ENCODE assay signal across 10 cellular contexts in genomic region chr11:63542506-63542905, GRCh38. TPM values are rescaled to one million over a fixed set of nuclear protein-coding genes. Genes with fewer than 3 reads are reported as not detected.
DNase-seq lines count a peak whose midpoint lies in the region; ATAC-seq, FAIRE-seq and TF ChIP-seq lines count a peak whose summit lies in the region.
"Not testable (repeated sequence)": the region's sequence is repeated elsewhere in the genome, so short reads cannot be mapped to it uniquely, and the experiment has no call there.
"Had no signal": no experiment of that assay in that cellular context is flagged by ENCODE, and none has a peak within 500 bp of the region (broad histone marks: within the 10 kb centered on the region; RNA-seq: fewer than 3 reads in every experiment).

No MANE protein-coding gene starts in this region.

- H3K27ac ChIP-seq in CD4-positive, CD25-positive, alpha-beta regulatory T cell (ENCODE audit: insufficient read depth, low read length, poor library complexity, severe bottlenecking) = peak overlapping the region; percentile 0

- ATAC-seq in CD4-positive, CD25-positive, alpha-beta regulatory T cell (ENCODE audit: low read depth in 2 of 2); activated CD8-positive, alpha-beta T cell treated with anti-CD3 and anti-CD28 coated beads for 36 hours; memory B cell (ENCODE audit: low read depth): not testable (repeated sequence)
- peak; percentile 67 for ATAC-seq in omental fat pad (ENCODE audit: low FRiP score)

- H3K4me1 ChIP-seq in CD4-positive, CD25-positive, alpha-beta regulatory T cell (ENCODE audit: control insufficient read depth, insufficient read depth, low read length, poor library complexity, severe bottlenecking) = peaks cover 28% of the 10 kb centered on the region

- peaks cover 46% of the 10 kb centered on the region for H3K36me3 Mint-ChIP-seq in CD4-positive, CD25-positive, alpha-beta regulatory T cell
- H3K36me3 Mint-ChIP-seq in activated CD8-positive, alpha-beta T cell treated with anti-CD3 and anti-CD28 coated beads for 36 hours (ENCODE audit: low read depth); memory B cell: not testable (repeated sequence)

- peaks cover 49% of the 10 kb centered on the region for H3K36me3 ChIP-seq in CD4-positive, CD25-positive, alpha-beta regulatory T cell (ENCODE audit: control insufficient read depth, insufficient read depth, low read length)

- not testable (repeated sequence) for H3K27me3 ChIP-seq in CD4-positive, CD25-positive, alpha-beta regulatory T cell (ENCODE audit: control insufficient read depth, insufficient read depth, low read length)

- not testable (repeated sequence) for H3K4me3 ChIP-seq in CD4-positive, CD25-positive, alpha-beta regulatory T cell (ENCODE audit: low read depth, low read length)

- POLR2A ChIA-PET in activated CD8-positive, alpha-beta T cell treated with anti-CD3 and anti-CD28 coated beads for 36 hours (lab: Charles Lee) = interaction anchor here (2.8 kb wide), 1 partner anchor 9 kb away, joined by 13 read pairs; no protein-coding TSS in a partner anchor

- not testable (repeated sequence) for H3K9me3 Mint-ChIP-seq in CD4-positive, CD25-positive, alpha-beta regulatory T cell; activated CD8-positive, alpha-beta T cell treated with anti-CD3 and anti-CD28 coated beads for 36 hours; memory B cell

- not testable (repeated sequence) for H3K9me3 ChIP-seq in CD4-positive, CD25-positive, alpha-beta regulatory T cell (ENCODE audit: control insufficient read depth in 2 of 2, low read length in 2 of 2)

- CTCF ChIA-PET in activated CD8-positive, alpha-beta T cell treated with anti-CD3 and anti-CD28 coated beads for 36 hours (lab: Charles Lee) = interaction anchor here (2.7 kb wide), 1 partner anchor 63 kb away, joined by 12 read pairs; no protein-coding TSS in a partner anchor

- peak overlapping the region; percentile 5 to 89 (median 42) for H3K27ac Mint-ChIP-seq in CD4-positive, CD25-positive, alpha-beta regulatory T cell
- peak overlapping the region; percentile 25 for H3K27ac Mint-ChIP-seq in activated CD8-positive, alpha-beta T cell treated with anti-CD3 and anti-CD28 coated beads for 36 hours
- peak overlapping the region; percentile 5 for H3K27ac Mint-ChIP-seq in memory B cell

- H3K27me3 Mint-ChIP-seq in CD4-positive, CD25-positive, alpha-beta regulatory T cell; activated CD8-positive, alpha-beta T cell treated with anti-CD3 and anti-CD28 coated beads for 36 hours; memory B cell: not testable (repeated sequence)

- TF ChIP-seq POLR2A in GM12891 (IDR thresholded peaks at IDR 0.05; ENCODE audit: low read depth, low read length) = not testable (repeated sequence)

- intact Hi-C loops in activated CD8-positive, alpha-beta T cell treated with anti-CD3 and anti-CD28 coated beads for 36 hours (cut with micrococcal nuclease) = not testable (repeated sequence)

- not testable (repeated sequence) for TF ChIP-seq CTCF in activated CD8-positive, alpha-beta T cell treated with anti-CD3 and anti-CD28 coated beads for 36 hours (IDR thresholded peaks at IDR 0.05); omental fat pad (IDR thresholded peaks at IDR 0.05)

- DNase-seq in CD4-positive, CD25-positive, alpha-beta regulatory T cell; GM12891 (ENCODE audit: insufficient read length, low spot score); activated CD8-positive, alpha-beta T cell treated with anti-CD3 and anti-CD28 coated beads for 36 hours; memory B cell (ENCODE audit: low spot score in 2 of 2); omental fat pad (ENCODE audit: low spot score): not testable (repeated sequence)
- DNase-seq in amniotic epithelial cell (ENCODE audit: low read depth) (peak; percentile 82), fibroblast of peridontal ligament (ENCODE audit: extremely low read depth) (peak; percentile 24)

- FAIRE-seq in GM12891 (lab: Jason Lieb, UNC) = peak; percentile 13

- peaks cover 25 to 63% (median 35%) of the 10 kb centered on the region in 4 donors for H3K4me1 Mint-ChIP-seq in CD4-positive, CD25-positive, alpha-beta regulatory T cell
- H3K4me1 Mint-ChIP-seq in activated CD8-positive, alpha-beta T cell treated with anti-CD3 and anti-CD28 coated beads for 36 hours (ENCODE audit: low read depth) = peaks cover 37% of the 10 kb centered on the region
- peaks cover 22% of the 10 kb centered on the region for H3K4me1 Mint-ChIP-seq in memory B cell

- H3K4me3 Mint-ChIP-seq in CD4-positive, CD25-positive, alpha-beta regulatory T cell = peak overlapping the region in 3 of 4 donors; percentile 1 to 88 (median 45)
- H3K4me3 Mint-ChIP-seq in activated CD8-positive, alpha-beta T cell treated with anti-CD3 and anti-CD28 coated beads for 36 hours; memory B cell: not testable (repeated sequence)

RNA-seq across cellular contexts. Expression of gene PLAAT4, which starts 5.9 kb away (rescaled TPM):
- 118 TPM for total RNA-seq in CD4-positive, CD25-positive, alpha-beta regulatory T cell
- polyA plus RNA-seq in CD4-positive, CD25-positive, alpha-beta regulatory T cell = 100 to 1,000 TPM; 405 to 493 (median 439) TPM
- 16.0 TPM for polyA plus RNA-seq in GM12891 (2012; ENCODE audit: low read depth, missing spikeins)
- 10 to 100 TPM; 24.1 to 26.2 TPM for total RNA-seq in activated CD8-positive, alpha-beta T cell treated with anti-CD3 and anti-CD28 coated beads for 36 hours
- 10 to 100 TPM; 26.3 to 91.2 (median 32.6) TPM for total RNA-seq in omental fat pad

RNA-seq across cellular contexts. Expression of gene PLAAT2, which starts 20.7 kb away (rescaled TPM):
- total RNA-seq in CD4-positive, CD25-positive, alpha-beta regulatory T cell = not detected
- polyA plus RNA-seq in CD4-positive, CD25-positive, alpha-beta regulatory T cell = under 1 TPM in 2 of 4 donors, not detected in 2; 0.28 to 0.47 TPM
- 9.7 TPM for polyA plus RNA-seq in GM12891 (2012; ENCODE audit: low read depth, missing spikeins)
- total RNA-seq in activated CD8-positive, alpha-beta T cell treated with anti-CD3 and anti-CD28 coated beads for 36 hours = under 1 TPM in 1 of 2 experiments, not detected in 1; 0.38 TPM
- total RNA-seq in omental fat pad = under 1 TPM in 1 of 4 donors, not detected in 3; 0.65 TPM
- total RNA-seq: A673 had no signal
- polyA plus RNA-seq: BJ, CD14-positive monocyte had no signal

RNA-seq across cellular contexts. Expression of gene LGALS12, which starts 36.6 kb away (rescaled TPM):
- 0.94 TPM for total RNA-seq in CD4-positive, CD25-positive, alpha-beta regulatory T cell
- not detected for polyA plus RNA-seq in CD4-positive, CD25-positive, alpha-beta regulatory T cell
- 0.10 TPM for polyA plus RNA-seq in GM12891 (2012; ENCODE audit: low read depth, missing spikeins)
- total RNA-seq in activated CD8-positive, alpha-beta T cell treated with anti-CD3 and anti-CD28 coated beads for 36 hours = not detected
- 10 to 100 TPM; 59.3 to 98.5 (median 78.3) TPM for total RNA-seq in omental fat pad
- total RNA-seq: A673 had no signal
- polyA plus RNA-seq: BJ had no signal

RNA-seq across cellular contexts. Expression of gene PLAAT5, which starts 51.5 kb away (rescaled TPM):
- total RNA-seq in CD4-positive, CD25-positive, alpha-beta regulatory T cell = 1.8 TPM
- polyA plus RNA-seq in CD4-positive, CD25-positive, alpha-beta regulatory T cell = not detected
- not detected for polyA plus RNA-seq in GM12891 (2012; ENCODE audit: low read depth, missing spikeins)
- under 1 TPM; 0.16 to 0.29 TPM for total RNA-seq in activated CD8-positive, alpha-beta T cell treated with anti-CD3 and anti-CD28 coated beads for 36 hours
- 10 to 100 TPM; 12.0 to 54.3 (median 27.9) TPM for total RNA-seq in omental fat pad
- total RNA-seq: A673 had no signal
- polyA plus RNA-seq: BJ had no signal

Comparison
In these comparisons a context has a peak if more than half of its experiments do, and no peak if none do; other contexts are left out.
1. RNA of gene LGALS12, which starts 36.6 kb away (total RNA-seq): 59.3 to 98.5 TPM in omental fat pad; 0.94 TPM in CD4-positive, CD25-positive, alpha-beta regulatory T cell (single experiment) and not detected in activated CD8-positive, alpha-beta T cell treated with anti-CD3 and anti-CD28 coated beads for 36 hours; every median in the first group is over 10 times any median in the second.
2. Peak in every context shown above with its lines, with median percentiles within 50 percentile points of each other: H3K27ac Mint-ChIP-seq.